In genomic region chr3:188323067-188323842, GRCh38 we compare ENCODE assay signal across 13 cellular contexts.
DNase-seq lines count a peak whose midpoint lies in the region; ATAC-seq and TF ChIP-seq lines count a peak whose summit lies in the region.
"Had no signal": no experiment of that assay in that cellular context is flagged by ENCODE, and none has a peak within 500 bp of the region (broad histone marks: within the 10 kb centered on the region; RNA-seq: fewer than 3 reads in every experiment).

No MANE protein-coding gene starts in this region.

- ATAC-seq in HG02588 (IDR thresholded peaks at IDR 0.05; ENCODE audit: unreplicated experiment): no peak

- intact Hi-C loops in mammary epithelial cell (cut with micrococcal nuclease) (no loop called here), MCF 10A (cut with micrococcal nuclease) (no loop called here), tibial artery (cut with DNase I; ENCODE audit: low total_unique reads) (no loop called here), transverse colon (cut with DNase I; ENCODE audit: low total_unique reads) (no loop called here)

- dilution Hi-C loops in mammary epithelial cell (cut with HindIII; ENCODE audit: low sequenced_read_pairs): no loop called here

- H3K4me2 ChIP-seq in mammary epithelial cell (ENCODE audit: insufficient read depth, low read depth, low read length) (peak overlapping the region; percentile 10), osteoblast (ENCODE audit: insufficient read depth, low read length) (no peak overlapping the region)

- TF ChIP-seq EP300 in transverse colon (IDR thresholded peaks at IDR 0.05; ENCODE audit: low read depth): no peak

- no peaks in the 10 kb centered on the region for H4K20me1 ChIP-seq in mammary epithelial cell (ENCODE audit: insufficient read depth, low read length)
- H4K20me1 ChIP-seq in osteoblast (ENCODE audit: insufficient read depth, low read length): peaks cover 3% of the 10 kb centered on the region

- H3K36me3 ChIP-seq in mammary epithelial cell (ENCODE audit: insufficient read depth, low read length) (no peaks in the 10 kb centered on the region), muscle layer of colon (ENCODE audit: insufficient read depth, low read length) (peaks cover 4% of the 10 kb centered on the region), tibial artery (no peaks in the 10 kb centered on the region), transverse colon (no peaks in the 10 kb centered on the region), osteoblast (ENCODE audit: insufficient read depth, low read length) (peaks cover 7% of the 10 kb centered on the region)
- H3K36me3 ChIP-seq: lower lobe of right lung had no signal

- H3K79me2 ChIP-seq in mammary epithelial cell (ENCODE audit: insufficient read depth, low read length): peaks cover 14% of the 10 kb centered on the region
- H3K79me2 ChIP-seq in osteoblast (ENCODE audit: insufficient read depth, low read length): peaks cover 56% of the 10 kb centered on the region

- DNase-seq in mammary epithelial cell: peak; percentile 86
- DNase-seq in MCF 10A (ENCODE audit: unreplicated experiment): no peak
- DNase-seq in activated T-helper 9 cell treated with anti-CD3 and anti-CD28 coated beads, Interleukin-2, amount 50 U/mL, for 16 hours (ENCODE audit: low read depth): peak; percentile 16
- DNase-seq in tibial artery: no peak
- no peak for DNase-seq in transverse colon
- DNase-seq in osteoblast (ENCODE audit: insufficient read length, low spot score, missing footprints): no peak
- DNase-seq: DMS79 treated with DMSO at 0.1 percent for 48 hours, Karpas-422, lower lobe of right lung, NCI-H2081 treated with DMSO at 0.1 percent for 48 hours, SW 1271 had no signal

- no peaks in the 10 kb centered on the region for H3K9me3 ChIP-seq in mammary epithelial cell (replicated peaks; ENCODE audit: insufficient read depth, low read length)
- H3K9me3 ChIP-seq in muscle layer of colon (ENCODE audit: low read length): no peaks in the 10 kb centered on the region
- no peaks in the 10 kb centered on the region for H3K9me3 ChIP-seq in tibial artery
- H3K9me3 ChIP-seq in transverse colon: no peaks in the 10 kb centered on the region
- no peaks in the 10 kb centered on the region for H3K9me3 ChIP-seq in osteoblast (ENCODE audit: low read depth, low read length)
- H3K9me3 ChIP-seq: lower lobe of right lung had no signal

- TF ChIP-seq CTCF in mammary epithelial cell (conservative IDR thresholded peaks at IDR 0.05 in 1 of 2, IDR thresholded peaks at IDR 0.05 in 1 of 2; ENCODE audit: extremely low read depth in 1 of 2, insufficient read depth in 1 of 2, low read depth in 1 of 2, low read length in 2 of 2) (no peak), MCF 10A (IDR thresholded peaks at IDR 0.05; ENCODE audit: unreplicated experiment) (no peak), tibial artery (IDR thresholded peaks at IDR 0.05) (no peak), transverse colon (IDR thresholded peaks at IDR 0.05) (no peak), osteoblast (IDR thresholded peaks at IDR 0.05; ENCODE audit: extremely low read depth, low read depth, low read length) (no peak)

- no peaks in the 10 kb centered on the region for H3K9me3 Mint-ChIP-seq in MCF 10A (ENCODE audit: unreplicated experiment)

- H3K4me1 Mint-ChIP-seq in MCF 10A (ENCODE audit: insufficient read depth, unreplicated experiment): peaks cover 13% of the 10 kb centered on the region

- H3K27me3 ChIP-seq in mammary epithelial cell (ENCODE audit: insufficient read depth, low read length) (no peaks in the 10 kb centered on the region), muscle layer of colon (ENCODE audit: control insufficient read depth in 1 of 2, insufficient read depth in 2 of 2, low read length in 2 of 2) (no peaks in the 10 kb centered on the region), tibial artery (no peaks in the 10 kb centered on the region), transverse colon (no peaks in the 10 kb centered on the region), osteoblast (ENCODE audit: insufficient read depth, low read length) (no peaks in the 10 kb centered on the region)

- peak overlapping the region; percentile 35 for H3K27ac ChIP-seq in mammary epithelial cell (ENCODE audit: insufficient read depth, low read depth, low read length)
- peak overlapping the region; percentile 21 for H3K27ac ChIP-seq in muscle layer of colon (ENCODE audit: low read depth, low read length)
- peak overlapping the region; percentile 65 to 67 for H3K27ac ChIP-seq in tibial artery
- peak overlapping the region in 2 of 4 donors; percentile 18 to 21 for H3K27ac ChIP-seq in transverse colon
- no peak overlapping the region for H3K27ac ChIP-seq in osteoblast (ENCODE audit: low read depth, low read length)
- H3K27ac ChIP-seq: lower lobe of right lung had no signal

- H3K27me3 Mint-ChIP-seq in MCF 10A (ENCODE audit: insufficient read depth, unreplicated experiment): no peaks in the 10 kb centered on the region

- WGBS in mammary epithelial cell (ENCODE audit: low coverage, missing lambda C conversion rate): 46% methylated on average over 6 of the region's 6 CpGs
- 68 to 79% methylated on average over 6 of the region's 6 CpGs for WGBS in transverse colon (ENCODE audit: low coverage in 1 of 2), 2 donors

- H3K27ac Mint-ChIP-seq in MCF 10A (ENCODE audit: low read depth, unreplicated experiment): no peak overlapping the region

- H2AFZ ChIP-seq in mammary epithelial cell (ENCODE audit: low read depth, low read length) (no peak overlapping the region), osteoblast (ENCODE audit: low read length) (no peak overlapping the region)

- no peak overlapping the region for H3K4me3 Mint-ChIP-seq in MCF 10A (ENCODE audit: unreplicated experiment)

- peaks cover 48% of the 10 kb centered on the region for H3K4me1 ChIP-seq in mammary epithelial cell (ENCODE audit: insufficient read depth, low read length)
- peaks cover 53% of the 10 kb centered on the region for H3K4me1 ChIP-seq in muscle layer of colon (ENCODE audit: insufficient read depth, low read length)
- H3K4me1 ChIP-seq in tibial artery: peaks cover 0 to 96% (median 41%) of the 10 kb centered on the region in 4 donors
- peaks cover 3 to 44% (median 14%) of the 10 kb centered on the region in 4 donors for H3K4me1 ChIP-seq in transverse colon
- peaks cover 20% of the 10 kb centered on the region for H3K4me1 ChIP-seq in osteoblast (ENCODE audit: insufficient read depth, low read length)

- no peak for TF ChIP-seq POLR2A in transverse colon (IDR thresholded peaks at IDR 0.05)

- CTCF ChIA-PET in mammary epithelial cell (lab: Charles Lee; ENCODE audit: low non-redundant PET) (no interaction called here), MCF 10A (lab: Yijun Ruan, JAX) (interaction anchor here (0.7 to 0.9 kb wide), 2 partner anchors 19 to 582 kb away, joined by 3 read pairs; no protein-coding TSS in a partner anchor)

- BruUV-seq in mammary epithelial cell (replicated peaks; lab: Mats Ljungman, UMichigan) (no TSS peak), MCF 10A (replicated peaks; lab: Mats Ljungman, UMichigan) (no TSS peak)

- H3K4me3 ChIP-seq in mammary epithelial cell (replicated peaks in 1 of 3; ENCODE audit: insufficient read depth in 1 of 3, low read depth in 2 of 3, low read length in 3 of 3) (no peak overlapping the region), muscle layer of colon (ENCODE audit: low read depth in 1 of 2, low read length in 2 of 2) (no peak overlapping the region), tibial artery (no peak overlapping the region), transverse colon (no peak overlapping the region), osteoblast (ENCODE audit: insufficient read depth, low read length) (no peak overlapping the region)
- H3K4me3 ChIP-seq: lower lobe of right lung had no signal

- H3K9ac ChIP-seq in mammary epithelial cell (ENCODE audit: insufficient read depth, low read length) (no peak overlapping the region), muscle layer of colon (ENCODE audit: low read length) (no peak overlapping the region)

- POLR2A ChIA-PET in MCF 10A (lab: Yijun Ruan, JAX): no interaction called here

- in situ Hi-C loops in mammary epithelial cell (cut with MboI; ENCODE audit: low sequenced_read_pairs in 2 of 2) (no loop called here), transverse colon (cut with MboI; ENCODE audit: low pct_ligation_motif_present in 1 of 4, low pct_unique_long_range_greater_than_20kb in 1 of 4, low sequenced_read_pairs in 3 of 4) (no loop called here)

- peaks cover 6% of the 10 kb centered on the region for H3K36me3 Mint-ChIP-seq in MCF 10A (ENCODE audit: insufficient read depth, unreplicated experiment)

Comparison
In these comparisons a context has a peak if more than half of its experiments do, and no peak if none do; other contexts are left out.
1. DNase-seq: peak in mammary epithelial cell (single experiment) and activated T-helper 9 cell treated with anti-CD3 and anti-CD28 coated beads, Interleukin-2, amount 50 U/mL, for 16 hours (single experiment); none in MCF 10A (single experiment), tibial artery (0 of 2), transverse colon (single experiment) and osteoblast (single experiment).